In the genomic region with DNA sequence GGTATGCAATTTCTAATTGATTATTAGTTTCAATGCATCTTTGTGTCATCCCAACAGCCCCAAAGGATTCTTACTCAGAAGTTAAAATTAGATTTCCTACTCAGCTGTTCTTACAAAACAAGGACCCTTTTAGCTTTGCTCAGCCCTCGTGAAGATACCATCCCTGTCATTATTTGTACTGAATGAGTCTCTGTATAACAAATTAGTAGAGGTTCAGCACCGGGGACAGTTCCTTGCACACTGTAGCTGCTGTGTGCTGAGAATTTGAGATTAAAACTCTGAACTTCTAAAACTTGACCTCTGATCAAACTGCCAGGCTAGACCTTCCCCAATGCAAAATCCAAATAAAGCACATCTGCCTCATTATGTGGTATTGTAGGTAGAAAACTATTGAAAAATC, we compare ENCODE assay signal across 12 cellular contexts.
DNase-seq lines count a peak whose midpoint lies in the region; ATAC-seq, FAIRE-seq and TF ChIP-seq lines count a peak whose summit lies in the region.
"Had no signal": no experiment of that assay in that cellular context is flagged by ENCODE, and none has a peak within 500 bp of the region (broad histone marks: within the 10 kb centered on the region; RNA-seq: fewer than 3 reads in every experiment).

No MANE protein-coding gene starts in this region.

- BruUV-seq in PC-3 (replicated peaks; lab: Mats Ljungman, UMichigan): no TSS peak
- no TSS peak for BruUV-seq in endothelial cell of umbilical vein (replicated peaks; lab: Mats Ljungman, UMichigan)

- no peak overlapping the region for H3K27ac ChIP-seq in PC-3 (ENCODE audit: low read length)
- no peak overlapping the region for H3K27ac ChIP-seq in endothelial cell of umbilical vein (ENCODE audit: insufficient read depth, low read depth, low read length)
- H3K27ac ChIP-seq: vagina had no signal

- FAIRE-seq in endothelial cell of umbilical vein (lab: Jason Lieb, UNC): no peak

- no peaks in the 10 kb centered on the region for H3K4me1 ChIP-seq in PC-3 (ENCODE audit: insufficient read depth, low read length)
- H3K4me1 ChIP-seq in endothelial cell of umbilical vein (ENCODE audit: control insufficient read depth, extremely low read depth, insufficient read depth, low read length): no peaks in the 10 kb centered on the region
- H3K4me1 ChIP-seq: vagina had no signal

- DNase-seq in activated CD4-positive, alpha-beta T cell treated with anti-CD3 and anti-CD28 coated beads for 36 hours: peak; percentile 26
- no peak for DNase-seq in activated CD4-positive, alpha-beta T cell treated with anti-CD3 and anti-CD28 coated beads for 4 hours
- peak; percentile 49 for DNase-seq in PC-3
- DNase-seq in endothelial cell of umbilical vein (ENCODE audit: low read depth, low spot score): peak; percentile 27
- DNase-seq in pons (ENCODE audit: low spot score): peak; percentile 49
- DNase-seq in activated effector memory CD4-positive, alpha-beta T cell treated with Interleukin-2 at 50 U/mL for 16 hours: no peak
- DNase-seq in NCI-H82 treated with DMSO at 0.1 percent for 48 hours (lab: John Stamatoyannopoulos, UW; ENCODE audit: unreplicated experiment): no peak
- DNase-seq: activated B cell treated with CpG ODN at 0.5 μM for 24 hours, cerebellar nuclear complex, NCI-H2081 treated with DMSO at 0.1 percent for 48 hours had no signal

- H3K27me3 ChIP-seq in PC-3 (ENCODE audit: low read length) (no peaks in the 10 kb centered on the region), endothelial cell of umbilical vein (ENCODE audit: control insufficient read depth in 2 of 2, insufficient read depth in 2 of 2, low read length in 2 of 2) (no peaks in the 10 kb centered on the region)
- H3K27me3 ChIP-seq: vagina had no signal

- no peaks in the 10 kb centered on the region for H3K4me1 Mint-ChIP-seq in activated CD4-positive, alpha-beta T cell treated with anti-CD3 and anti-CD28 coated beads for 36 hours
- H3K4me1 Mint-ChIP-seq: activated B cell treated with CpG ODN at 0.5 μM for 24 hours had no signal

- H3K36me3 Mint-ChIP-seq in activated CD4-positive, alpha-beta T cell treated with anti-CD3 and anti-CD28 coated beads for 36 hours (ENCODE audit: low read depth): no peaks in the 10 kb centered on the region

- H4K20me1 ChIP-seq in PC-3 (ENCODE audit: low read length) (no peaks in the 10 kb centered on the region), endothelial cell of umbilical vein (replicated peaks; ENCODE audit: control insufficient read depth, extremely low read depth, insufficient read depth, low read length) (no peaks in the 10 kb centered on the region)

- H3K79me2 ChIP-seq in PC-3 (ENCODE audit: low read length): no peaks in the 10 kb centered on the region
- no peaks in the 10 kb centered on the region for H3K79me2 ChIP-seq in endothelial cell of umbilical vein (ENCODE audit: control insufficient read depth, insufficient read depth, low read length)

- intact Hi-C loops in activated CD4-positive, alpha-beta T cell treated with anti-CD3 and anti-CD28 coated beads for 36 hours (cut with DNase I, micrococcal nuclease): no loop called here
- intact Hi-C loops in PC-3 (cut with micrococcal nuclease) (no loop called here), endothelial cell of umbilical vein (cut with micrococcal nuclease) (no loop called here)

- POLR2A ChIA-PET in activated CD4-positive, alpha-beta T cell treated with anti-CD3 and anti-CD28 coated beads for 36 hours (lab: Charles Lee): no interaction called here
- POLR2A ChIA-PET in PC-3 (lab: Charles Lee; ENCODE audit: unreplicated experiment) (no interaction called here), endothelial cell of umbilical vein (lab: Charles Lee) (no interaction called here)

- no peak overlapping the region for H3K9ac ChIP-seq in PC-3 (ENCODE audit: low read length)
- no peak overlapping the region for H3K9ac ChIP-seq in endothelial cell of umbilical vein (replicated peaks; ENCODE audit: extremely low read depth, insufficient read depth, low read length)

- ATAC-seq in activated CD4-positive, alpha-beta T cell treated with anti-CD3 and anti-CD28 coated beads for 36 hours: no peak
- 0 out of 2 replicates have a peak, but pooled peaks have one; percentile 45 for ATAC-seq in PC-3
- no peak for ATAC-seq in activated CD4-positive, CD25-positive, alpha-beta regulatory T cell treated with anti-CD3 and anti-CD28 coated beads, Interleukin-2, amount 50 U/mL, for 24 hours

- no peaks in the 10 kb centered on the region for H3K9me2 ChIP-seq in PC-3 (replicated peaks; ENCODE audit: low read length)

- H3K4me2 ChIP-seq in PC-3 (ENCODE audit: low read length) (no peak overlapping the region), endothelial cell of umbilical vein (ENCODE audit: insufficient read depth, low read length) (no peak overlapping the region)

- H3K9me3 ChIP-seq in PC-3 (ENCODE audit: low read length) (no peaks in the 10 kb centered on the region), endothelial cell of umbilical vein (replicated peaks; ENCODE audit: control insufficient read depth, insufficient read depth, low read length) (no peaks in the 10 kb centered on the region)
- H3K9me3 ChIP-seq: vagina had no signal

- H3K4me3 ChIP-seq in PC-3 (ENCODE audit: low read length): no peak overlapping the region
- H3K4me3 ChIP-seq in endothelial cell of umbilical vein (replicated peaks in 1 of 3; ENCODE audit: insufficient read depth in 1 of 3, low read depth in 1 of 3, low read length in 3 of 3): no peak overlapping the region
- H3K4me3 ChIP-seq: vagina had no signal

- H3K27me3 Mint-ChIP-seq in activated CD4-positive, alpha-beta T cell treated with anti-CD3 and anti-CD28 coated beads for 36 hours: peaks cover 5% of the 10 kb centered on the region

- H2AFZ ChIP-seq in PC-3 (ENCODE audit: low read length): no peak overlapping the region
- H2AFZ ChIP-seq in endothelial cell of umbilical vein (ENCODE audit: low read depth, low read length): no peak overlapping the region

- H3K9me1 ChIP-seq in endothelial cell of umbilical vein (replicated peaks; ENCODE audit: control insufficient read depth, extremely low read depth, insufficient read depth, low read length): no peaks in the 10 kb centered on the region

- no peak overlapping the region for H3K4me3 Mint-ChIP-seq in activated CD4-positive, alpha-beta T cell treated with anti-CD3 and anti-CD28 coated beads for 36 hours
- H3K4me3 Mint-ChIP-seq: activated B cell treated with CpG ODN at 0.5 μM for 24 hours had no signal

- no peak for TF ChIP-seq POLR2A in endothelial cell of umbilical vein (IDR thresholded peaks at IDR 0.05; ENCODE audit: low read depth, low read length)

- H3K27ac Mint-ChIP-seq in activated CD4-positive, alpha-beta T cell treated with anti-CD3 and anti-CD28 coated beads for 36 hours: no peak overlapping the region
- H3K27ac Mint-ChIP-seq: activated B cell treated with CpG ODN at 0.5 μM for 24 hours had no signal

- H3K9me3 Mint-ChIP-seq in activated CD4-positive, alpha-beta T cell treated with anti-CD3 and anti-CD28 coated beads for 36 hours (ENCODE audit: low read depth): no peaks in the 10 kb centered on the region
- H3K9me3 Mint-ChIP-seq: activated B cell treated with CpG ODN at 0.5 μM for 24 hours had no signal

- H3F3A ChIP-seq in PC-3 (ENCODE audit: low read length, unreplicated experiment): no peaks in the 10 kb centered on the region

- CTCF ChIA-PET in activated CD4-positive, alpha-beta T cell treated with anti-CD3 and anti-CD28 coated beads for 36 hours (lab: Charles Lee): interaction anchor here (0.5 to 0.6 kb wide), 2 partner anchors 155 to 174 kb away, joined by 3 read pairs; no protein-coding TSS in a partner anchor
- CTCF ChIA-PET in PC-3 (lab: Charles Lee) (no interaction called here), endothelial cell of umbilical vein (lab: Charles Lee) (interaction anchor here (1.0 kb wide), 1 partner anchor 286 kb away, joined by 3 read pairs; no protein-coding TSS in a partner anchor)

- TF ChIP-seq CTCF in PC-3 (conservative IDR thresholded peaks at IDR 0.05; ENCODE audit: low read depth, low read length) (no peak), endothelial cell of umbilical vein (IDR thresholded peaks at IDR 0.05; ENCODE audit: extremely low read depth in 1 of 2, insufficient read depth in 1 of 2, low read depth in 1 of 2, low read length in 2 of 2) (no peak)

- dilution Hi-C loops in endothelial cell of umbilical vein (cut with MboI; ENCODE audit: extremely low pct_ligation_motif_present, low sequenced_read_pairs): no loop called here

- H3K36me3 ChIP-seq in PC-3 (ENCODE audit: low read depth, low read length): no peaks in the 10 kb centered on the region
- no peaks in the 10 kb centered on the region for H3K36me3 ChIP-seq in endothelial cell of umbilical vein (ENCODE audit: control insufficient read depth in 2 of 2, extremely low read depth in 1 of 2, insufficient read depth in 2 of 2, low read length in 2 of 2)
- H3K36me3 ChIP-seq: vagina had no signal

TF ChIP-seq in endothelial cell of umbilical vein, 7 proteins besides CTCF, POLR2A, EP300 and RAD21:
- TF ChIP-seq MYC (IDR thresholded peaks at IDR 0.05; ENCODE audit: low read depth, low read length) (no peak), MAX (IDR thresholded peaks at IDR 0.05; ENCODE audit: insufficient read depth, insufficient read length) (no peak), GATA2 (IDR thresholded peaks at IDR 0.05; ENCODE audit: insufficient read depth, insufficient read length, low read depth, low read length) (no peak)

Comparison
In these comparisons a context has a peak if more than half of its experiments do, and no peak if none do; other contexts are left out.
1. DNase-seq: peak in activated CD4-positive, alpha-beta T cell treated with anti-CD3 and anti-CD28 coated beads for 36 hours (single experiment), PC-3 (single experiment), endothelial cell of umbilical vein (single experiment) and pons (single experiment); none in activated CD4-positive, alpha-beta T cell treated with anti-CD3 and anti-CD28 coated beads for 4 hours (0 of 2), activated effector memory CD4-positive, alpha-beta T cell treated with Interleukin-2 at 50 U/mL for 16 hours (single experiment) and NCI-H82 treated with DMSO at 0.1 percent for 48 hours (single experiment).